Comparison of ENCODE assay signal across 11 cellular contexts in genomic region chr17:57035971-57036481, GRCh38. TPM values are rescaled to one million over a fixed set of nuclear protein-coding genes. Genes with fewer than 3 reads are reported as not detected.
DNase-seq lines count a peak whose midpoint lies in the region; ATAC-seq and TF ChIP-seq lines count a peak whose summit lies in the region.
"Had no signal": no experiment of that assay in that cellular context is flagged by ENCODE, and none has a peak within 500 bp of the region (broad histone marks: within the 10 kb centered on the region; RNA-seq: fewer than 3 reads in every experiment).

No MANE protein-coding gene starts in this region.

- TF ChIP-seq CTCF in type B pancreatic cell (conservative IDR thresholded peaks at IDR 0.05), result no peak

- H3K27me3 Mint-ChIP-seq in type B pancreatic cell, result peaks cover 10% of the 10 kb centered on the region

- no peaks in the 10 kb centered on the region for H3K9me3 ChIP-seq in duodenal mucosa (ENCODE audit: control insufficient read depth in 1 of 2, low read length in 2 of 2)
- H3K9me3 ChIP-seq in muscle layer of colon (ENCODE audit: low read length), result no peaks in the 10 kb centered on the region
- H3K9me3 ChIP-seq: neutrophil had no signal

- H3K9me3 Mint-ChIP-seq in type B pancreatic cell, result no peaks in the 10 kb centered on the region

- peak overlapping the region; percentile 79 for H3K27ac ChIP-seq in duodenal mucosa (ENCODE audit: low read depth, low read length)
- H3K27ac ChIP-seq in muscle layer of colon (ENCODE audit: low read depth, low read length), result peak overlapping the region; percentile 24
- H3K27ac ChIP-seq: neutrophil had no signal

- H3K4me3 ChIP-seq in duodenal mucosa (ENCODE audit: low read depth in 1 of 2, low read length in 2 of 2), result peak overlapping the region; percentile 49 to 63
- H3K4me3 ChIP-seq in muscle layer of colon (ENCODE audit: low read depth in 1 of 2, low read length in 2 of 2), result no peak overlapping the region

- H3K4me1 ChIP-seq in duodenal mucosa (ENCODE audit: control insufficient read depth in 1 of 2, insufficient read depth in 2 of 2, low read length in 2 of 2), result peaks cover 32 to 33% of the 10 kb centered on the region in 2 donors
- peaks cover 32% of the 10 kb centered on the region for H3K4me1 ChIP-seq in muscle layer of colon (ENCODE audit: insufficient read depth, low read length)

- H3K4me3 Mint-ChIP-seq in type B pancreatic cell, result no peak overlapping the region

- ATAC-seq in GM18867 (IDR thresholded peaks at IDR 0.05; ENCODE audit: unreplicated experiment), result no peak

- no peaks in the 10 kb centered on the region for H3K4me1 Mint-ChIP-seq in type B pancreatic cell (ENCODE audit: unreplicated experiment)

- H3K27ac Mint-ChIP-seq in type B pancreatic cell, result no peak overlapping the region

- H3K9ac ChIP-seq in duodenal mucosa (ENCODE audit: low read depth in 1 of 2, low read length in 2 of 2) (peak overlapping the region; percentile 34 to 49), muscle layer of colon (ENCODE audit: low read length) (no peak overlapping the region)

- H3K27me3 ChIP-seq in duodenal mucosa (ENCODE audit: control insufficient read depth in 1 of 2, insufficient read depth in 2 of 2, low read length in 2 of 2) (no peaks in the 10 kb centered on the region), muscle layer of colon (ENCODE audit: control insufficient read depth in 1 of 2, insufficient read depth in 2 of 2, low read length in 2 of 2) (no peaks in the 10 kb centered on the region)

- DNase-seq in DMS 273 (lab: John Stamatoyannopoulos, UW; ENCODE audit: unreplicated experiment) (peak; percentile 58), NCI-H2171 treated with DMSO at 0.1 percent for 48 hours (lab: John Stamatoyannopoulos, UW) (peak; percentile 74), NCI-H526 (lab: John Stamatoyannopoulos, UW) (no peak), SKM-1 (lab: John Stamatoyannopoulos, UW; ENCODE audit: unreplicated experiment) (no peak), type B pancreatic cell (ENCODE audit: extremely low spot score, unreplicated experiment) (no peak)
- DNase-seq: head of caudate nucleus, OCI-M1 had no signal

- H3K36me3 ChIP-seq in duodenal mucosa (ENCODE audit: control insufficient read depth in 1 of 2, insufficient read depth in 2 of 2, low read length in 2 of 2) (no peaks in the 10 kb centered on the region), muscle layer of colon (ENCODE audit: insufficient read depth, low read length) (no peaks in the 10 kb centered on the region)
- H3K36me3 ChIP-seq: neutrophil had no signal

- H3K36me3 Mint-ChIP-seq in type B pancreatic cell, result no peaks in the 10 kb centered on the region

RNA-seq across cellular contexts. Expression of gene AKAP1, which starts 49.0 kb away (rescaled TPM):
- total RNA-seq in type B pancreatic cell (ENCODE audit: low replicate concordance), result 42.6 and 43.6 TPM in 2 replicates

RNA-seq across cellular contexts. Expression of gene SCPEP1, which starts 58.1 kb away (rescaled TPM):
- total RNA-seq in type B pancreatic cell (ENCODE audit: low replicate concordance), result 26.9 and 53.5 TPM in 2 replicates

Comparison
In these comparisons a context has a peak if more than half of its experiments do, and no peak if none do; other contexts are left out.
1. DNase-seq: peak in DMS 273 (single experiment) and NCI-H2171 treated with DMSO at 0.1 percent for 48 hours (single experiment); none in NCI-H526 (0 of 2), SKM-1 (single experiment) and type B pancreatic cell (single experiment).
2. H3K4me3 ChIP-seq: peak in duodenal mucosa (2 of 2); none in muscle layer of colon (0 of 2).